8 cellular contexts compared by ENCODE assay signal in genomic region chr1:778451-779278, GRCh38.
DNase-seq lines count a peak whose midpoint lies in the region; ATAC-seq and TF ChIP-seq lines count a peak whose summit lies in the region.
"Not testable (repeated sequence)": the region's sequence is repeated elsewhere in the genome, so short reads cannot be mapped to it uniquely, and the experiment has no call there.

No MANE protein-coding gene starts in this region.

- not testable (repeated sequence) for H3K4me1 ChIP-seq in fibroblast of lung (ENCODE audit: control insufficient read depth, extremely low read depth, insufficient read depth, low read length); mucosa of descending colon (ENCODE audit: low read depth)

- peak overlapping the region; percentile 28 for H3K4me2 ChIP-seq in fibroblast of lung (ENCODE audit: extremely low read depth, insufficient read depth, low read length)

- CTCF ChIA-PET in BJ (lab: Yijun Ruan, JAX); RWPE1 (lab: Yijun Ruan, JAX): not testable (repeated sequence)

- intact Hi-C loops in mucosa of descending colon (cut with DNase I, micrococcal nuclease) = not testable (repeated sequence)

- H2AFZ ChIP-seq in fibroblast of lung (ENCODE audit: low read length) = peak overlapping the region; percentile 26

- peak; percentile 100 for ATAC-seq in HG03095 (IDR thresholded peaks at IDR 0.05; ENCODE audit: unreplicated experiment)
- ATAC-seq in mucosa of descending colon = peak; percentile 100

- H3K27ac ChIP-seq in RWPE1 = peak overlapping the region; percentile 75
- peak overlapping the region; percentile 91 for H3K27ac ChIP-seq in fibroblast of lung (ENCODE audit: insufficient read depth, low read length)

- DNase-seq in BJ (ENCODE audit: low read depth) (peak; percentile 89), RWPE1 (ENCODE audit: low spot score) (peak; percentile 82), fibroblast of lung (ENCODE audit: low read depth in 2 of 2) (peak; percentile 97 to 99), mucosa of descending colon (peak; percentile 99 to 100 (median 99))
- DNase-seq in activated gamma-delta T cell treated with anti-CD3 and anti-CD28 coated beads, Interleukin-2, amount 50 U/mL, for 16 hours (ENCODE audit: low read depth) = peak; percentile 98
- peak; percentile 94 to 98 (median 97) for DNase-seq in stimulated activated CD4-positive, alpha-beta T cell treated with anti-CD3 and anti-CD28 coated beads, TNF-alpha, amount 100 ng/mL, for 24 hours (ENCODE audit: low read depth in 3 of 3)

- peak overlapping the region; percentile 76 for H3K9ac ChIP-seq in fibroblast of lung (ENCODE audit: insufficient read depth, low read length)

- not testable (repeated sequence) for H3K36me3 ChIP-seq in BJ (ENCODE audit: control insufficient read depth, insufficient read depth, low read length); fibroblast of lung (ENCODE audit: control insufficient read depth, insufficient read depth, low read length); mucosa of descending colon (ENCODE audit: low read depth)

- POLR2A ChIA-PET in BJ (lab: Charles Lee); RWPE1 (lab: Yijun Ruan, JAX; ENCODE audit: low non-redundant PET): not testable (repeated sequence)

- H3K9me3 ChIP-seq in fibroblast of lung (ENCODE audit: control insufficient read depth, insufficient read depth, low read depth, low read length); mucosa of descending colon: not testable (repeated sequence)

- not testable (repeated sequence) for H3K27me3 ChIP-seq in BJ (ENCODE audit: control insufficient read depth, insufficient read depth, low read length); fibroblast of lung (ENCODE audit: control insufficient read depth, insufficient read depth, low read length)

- not testable (repeated sequence) for H4K20me1 ChIP-seq in fibroblast of lung (ENCODE audit: control insufficient read depth, extremely low read depth, insufficient read depth, low read length)

- peak; percentile 21; the same call in 1 of the 2 replicates for TF ChIP-seq CTCF in BJ (IDR thresholded peaks at IDR 0.05; ENCODE audit: insufficient read depth, low read depth, low read length)
- peak; percentile 66 for TF ChIP-seq CTCF in RWPE1 (conservative IDR thresholded peaks at IDR 0.05; ENCODE audit: low read depth)
- TF ChIP-seq CTCF in fibroblast of lung (conservative IDR thresholded peaks at IDR 0.05 in 1 of 2, IDR thresholded peaks at IDR 0.05 in 1 of 2; ENCODE audit: low read depth in 1 of 2, low read length in 2 of 2) = peak; percentile 11 to 25
- not testable (repeated sequence) for TF ChIP-seq CTCF in mucosa of descending colon (IDR thresholded peaks at IDR 0.05)

- peak overlapping the region; percentile 48 for H3K4me3 ChIP-seq in BJ (ENCODE audit: low read depth, low read length)
- peak overlapping the region; percentile 56 to 70 (median 62) for H3K4me3 ChIP-seq in fibroblast of lung (replicated peaks in 1 of 4; ENCODE audit: control extremely low read depth in 1 of 4, insufficient read depth in 1 of 4, low read depth in 3 of 4, low read length in 4 of 4)
- H3K4me3 ChIP-seq in mucosa of descending colon = peak overlapping the region; percentile 46

- not testable (repeated sequence) for H3K79me2 ChIP-seq in fibroblast of lung (ENCODE audit: control insufficient read depth, insufficient read depth, low read length)

- peak; percentile 52 for TF ChIP-seq POLR2A in GM19193 (IDR thresholded peaks at IDR 0.05; ENCODE audit: extremely low read depth, insufficient read depth, insufficient read length)

Comparison
In these comparisons a context has a peak if more than half of its experiments do, and no peak if none do; other contexts are left out.
1. Peak in every context shown above with its lines: DNase-seq, ATAC-seq, H3K4me3 ChIP-seq and H3K27ac ChIP-seq.